In genomic region chr11:102727890-102728289, GRCh38 we compare ENCODE assay signal across 17 cellular contexts. TPM values are rescaled to one million over a fixed set of nuclear protein-coding genes. Genes with fewer than 3 reads are reported as not detected.
DNase-seq lines count a peak whose midpoint lies in the region; ATAC-seq and TF ChIP-seq lines count a peak whose summit lies in the region.
"Had no signal": no experiment of that assay in that cellular context is flagged by ENCODE, and none has a peak within 500 bp of the region (broad histone marks: within the 10 kb centered on the region; RNA-seq: fewer than 3 reads in every experiment).

No MANE protein-coding gene starts in this region.

- H3K4me3 ChIP-seq in astrocyte of the spinal cord (ENCODE audit: low read depth, low read length) (no peak overlapping the region), lower lobe of right lung (no peak overlapping the region)
- H3K4me3 ChIP-seq: heart right ventricle had no signal

- TF ChIP-seq CTCF in astrocyte of the spinal cord (IDR thresholded peaks at IDR 0.05; ENCODE audit: low read depth, low read length): no peak
- TF ChIP-seq CTCF in lower lobe of right lung (IDR thresholded peaks at IDR 0.05): no peak

- H3K27ac ChIP-seq in lower lobe of right lung: no peak overlapping the region

- DNase-seq in COLO829 (ENCODE audit: low spot score): peak; percentile 9
- peak; percentile 73 for DNase-seq in MV-4-11 (lab: John Stamatoyannopoulos, UW)
- DNase-seq in astrocyte of the spinal cord (ENCODE audit: low read depth, low spot score): peak; percentile 58
- no peak for DNase-seq in lower lobe of right lung
- DNase-seq in NCI-H510A (lab: John Stamatoyannopoulos, UW): no peak
- DNase-seq in superior temporal gyrus (ENCODE audit: extremely low spot score): no peak
- DNase-seq: activated naive CD4-positive, alpha-beta T cell treated with Interleukin-2 at 50 U/mL for 16 hours; CD4-positive, CD25-positive, alpha-beta regulatory T cell; heart right ventricle; occipital lobe; stimulated activated CD4-positive, alpha-beta T cell treated with anti-CD3 and anti-CD28 coated beads, Interleukin-1b, Interleukin-23, amount 100 ng/mL, for 48 hours had no signal

- intact Hi-C loops in lower lobe of right lung (cut with DNase I): no loop called here

- H3K36me3 ChIP-seq in lower lobe of right lung: no peaks in the 10 kb centered on the region
- H3K36me3 ChIP-seq: heart right ventricle had no signal

- H3K9me3 ChIP-seq in lower lobe of right lung: no peaks in the 10 kb centered on the region

- H3K4me1 ChIP-seq in lower lobe of right lung: peaks cover 5% of the 10 kb centered on the region

- ATAC-seq in lower lobe of right lung: peak; percentile 67 to 68
- ATAC-seq in GM19452 (IDR thresholded peaks at IDR 0.05; ENCODE audit: unreplicated experiment): no peak
- no peak for ATAC-seq in HG03354 (IDR thresholded peaks at IDR 0.05; ENCODE audit: poor library complexity, severe bottlenecking, unreplicated experiment)
- ATAC-seq: stimulated activated memory B cell treated with anti-CD40 and anti-IgM and Interleukin-4, amounts not matched to agents 10 μg/mL and 1 μg/mL and 100 μg/mL, for 72 hours had no signal

- in situ Hi-C loops in astrocyte of the spinal cord (cut with HindIII; ENCODE audit: low sequenced_read_pairs): no loop called here

- no peaks in the 10 kb centered on the region for H3K27me3 ChIP-seq in lower lobe of right lung (ENCODE audit: low read depth)

RNA-seq across cellular contexts. Expression of gene MMP8, which starts 3.1 kb away (rescaled TPM):
- 0.44 TPM for total RNA-seq in lower lobe of right lung
- total RNA-seq: CD4-positive, CD25-positive, alpha-beta regulatory T cell; dermis microvascular lymphatic vessel endothelial cell; T-helper 2 cell treated with Interferon-gamma antibody and Interleukin-4, amounts not matched to agents 100 ng/mL and 5 ng/mL, for 36 hours had no signal

RNA-seq across cellular contexts. Expression of gene MMP27, which starts 22.3 kb away (rescaled TPM):
- total RNA-seq in lower lobe of right lung: not detected
- total RNA-seq: CD4-positive, CD25-positive, alpha-beta regulatory T cell; dermis microvascular lymphatic vessel endothelial cell; heart right ventricle; occipital lobe; T-helper 2 cell treated with Interferon-gamma antibody and Interleukin-4, amounts not matched to agents 100 ng/mL and 5 ng/mL, for 36 hours had no signal

RNA-seq across cellular contexts. Expression of gene MMP10, which starts 52.5 kb away (rescaled TPM):
- not detected for total RNA-seq in lower lobe of right lung
- total RNA-seq: CD4-positive, CD25-positive, alpha-beta regulatory T cell; heart right ventricle; lower leg skin; occipital lobe; T-helper 2 cell treated with Interferon-gamma antibody and Interleukin-4, amounts not matched to agents 100 ng/mL and 5 ng/mL, for 36 hours had no signal

Comparison
In these comparisons a context has a peak if more than half of its experiments do, and no peak if none do; other contexts are left out.
1. DNase-seq: peak in COLO829 (single experiment), MV-4-11 (single experiment) and astrocyte of the spinal cord (single experiment); none in lower lobe of right lung (single experiment), NCI-H510A (single experiment) and superior temporal gyrus (single experiment).
2. ATAC-seq: peak in lower lobe of right lung (2 of 2); none in GM19452 (single experiment) and HG03354 (single experiment).